Comparison of ENCODE assay signal across 1 cellular context in genomic region chr4:2008921-2009650, GRCh38.
TF ChIP-seq lines count a peak whose summit lies in the region.

TSS of gene NELFA (minus strand) at chr4:2008974. CDS start at chr4:2008959, 15 bp downstream.

TF ChIP-seq in WTC11, 78 proteins besides CTCF, POLR2A, EP300 and RAD21 (continued from another document):
- TF ChIP-seq E2F4 (CRISPR knock-in tag; IDR thresholded peaks at IDR 0.05; ENCODE audit: borderline replicate concordance, low read depth) (peak; percentile 19; the same call in 1 of the 2 replicates), CREB1 (CRISPR knock-in tag; IDR thresholded peaks at IDR 0.05) (no peak), USF1 (CRISPR knock-in tag; IDR thresholded peaks at IDR 0.05) (peak; percentile 47; the same call in 1 of the 2 replicates), EMX1 (CRISPR knock-in tag; IDR thresholded peaks at IDR 0.05) (no peak), JAZF1 (CRISPR knock-in tag; IDR thresholded peaks at IDR 0.05) (no peak), TEAD4 (CRISPR knock-in tag; IDR thresholded peaks at IDR 0.05) (peak; percentile 38; the same call in 1 of the 2 replicates), ZNF317 (CRISPR knock-in tag; IDR thresholded peaks at IDR 0.05; ENCODE audit: borderline replicate concordance, low read depth) (no peak)
TF ChIP-seq in WTC11: peak in this region for 27.
